Comparison of ENCODE assay signal across 1 cellular context in the genomic region with DNA sequence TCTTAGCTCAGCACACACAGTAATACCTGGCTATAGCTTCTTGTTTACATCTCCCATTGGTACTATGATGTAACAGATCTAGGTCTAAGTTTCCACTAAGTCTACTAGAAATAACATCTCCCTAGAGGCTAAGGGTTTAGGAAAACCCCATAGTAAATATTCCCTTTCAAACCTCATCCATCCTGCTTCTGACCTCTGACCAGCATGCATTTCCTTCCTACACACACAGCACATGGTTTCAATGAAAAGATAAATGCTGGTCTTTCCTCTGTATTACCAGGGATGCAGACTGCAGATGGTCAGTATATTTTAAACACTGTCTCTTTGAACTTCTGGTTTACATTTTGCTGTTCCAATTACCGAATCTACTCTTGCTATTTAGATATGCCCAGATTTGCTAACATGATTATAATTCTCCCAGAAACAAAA.
TF ChIP-seq lines count a peak whose summit lies in the region.

No MANE protein-coding gene starts in this region.

TF ChIP-seq in HepG2, 621 proteins besides CTCF, POLR2A, EP300 and RAD21 (continued from another document):
- TF ChIP-seq, protein P1, sequence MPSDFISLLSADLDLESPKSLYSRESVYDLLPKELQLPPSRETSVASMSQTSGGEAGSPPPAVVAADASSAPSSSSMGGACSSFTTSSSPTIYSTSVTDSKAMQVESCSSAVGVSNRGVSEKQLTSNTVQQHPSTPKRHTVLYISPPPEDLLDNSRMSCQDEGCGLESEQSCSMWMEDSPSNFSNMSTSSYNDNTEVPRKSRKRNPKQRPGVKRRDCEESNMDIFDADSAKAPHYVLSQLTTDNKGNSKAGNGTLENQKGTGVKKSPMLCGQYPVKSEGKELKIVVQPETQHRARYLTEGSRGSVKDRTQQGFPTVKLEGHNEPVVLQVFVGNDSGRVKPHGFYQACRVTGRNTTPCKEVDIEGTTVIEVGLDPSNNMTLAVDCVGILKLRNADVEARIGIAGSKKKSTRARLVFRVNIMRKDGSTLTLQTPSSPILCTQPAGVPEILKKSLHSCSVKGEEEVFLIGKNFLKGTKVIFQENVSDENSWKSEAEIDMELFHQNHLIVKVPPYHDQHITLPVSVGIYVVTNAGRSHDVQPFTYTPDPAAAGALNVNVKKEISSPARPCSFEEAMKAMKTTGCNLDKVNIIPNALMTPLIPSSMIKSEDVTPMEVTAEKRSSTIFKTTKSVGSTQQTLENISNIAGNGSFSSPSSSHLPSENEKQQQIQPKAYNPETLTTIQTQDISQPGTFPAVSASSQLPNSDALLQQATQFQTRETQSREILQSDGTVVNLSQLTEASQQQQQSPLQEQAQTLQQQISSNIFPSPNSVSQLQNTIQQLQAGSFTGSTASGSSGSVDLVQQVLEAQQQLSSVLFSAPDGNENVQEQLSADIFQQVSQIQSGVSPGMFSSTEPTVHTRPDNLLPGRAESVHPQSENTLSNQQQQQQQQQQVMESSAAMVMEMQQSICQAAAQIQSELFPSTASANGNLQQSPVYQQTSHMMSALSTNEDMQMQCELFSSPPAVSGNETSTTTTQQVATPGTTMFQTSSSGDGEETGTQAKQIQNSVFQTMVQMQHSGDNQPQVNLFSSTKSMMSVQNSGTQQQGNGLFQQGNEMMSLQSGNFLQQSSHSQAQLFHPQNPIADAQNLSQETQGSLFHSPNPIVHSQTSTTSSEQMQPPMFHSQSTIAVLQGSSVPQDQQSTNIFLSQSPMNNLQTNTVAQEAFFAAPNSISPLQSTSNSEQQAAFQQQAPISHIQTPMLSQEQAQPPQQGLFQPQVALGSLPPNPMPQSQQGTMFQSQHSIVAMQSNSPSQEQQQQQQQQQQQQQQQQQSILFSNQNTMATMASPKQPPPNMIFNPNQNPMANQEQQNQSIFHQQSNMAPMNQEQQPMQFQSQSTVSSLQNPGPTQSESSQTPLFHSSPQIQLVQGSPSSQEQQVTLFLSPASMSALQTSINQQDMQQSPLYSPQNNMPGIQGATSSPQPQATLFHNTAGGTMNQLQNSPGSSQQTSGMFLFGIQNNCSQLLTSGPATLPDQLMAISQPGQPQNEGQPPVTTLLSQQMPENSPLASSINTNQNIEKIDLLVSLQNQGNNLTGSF (CRISPR knock-in tag; IDR thresholded peaks at IDR 0.05) = no peak
- no peak for TF ChIP-seq ZFP36L2 (CRISPR knock-in tag; IDR thresholded peaks at IDR 0.05)
- TF ChIP-seq SRSF9 (IDR thresholded peaks at IDR 0.05; ENCODE audit: borderline replicate concordance, insufficient read depth, low read depth, low read length, poor library complexity, severe bottlenecking) = no peak
TF ChIP-seq in HepG2: peak in this region for 0.
